Comparison of ENCODE assay signal across 8 cellular contexts in genomic region chr19:39833464-39834286, GRCh38. TPM values are rescaled to one million over a fixed set of nuclear protein-coding genes. Genes with fewer than 3 reads are reported as not detected.
DNase-seq lines count a peak whose midpoint lies in the region; ATAC-seq and TF ChIP-seq lines count a peak whose summit lies in the region.

Gene DYRK1B, minus strand, starts transcription at chr19:39834162. Its CDS starts 2,295 bp downstream, at chr19:39831867.

- ATAC-seq in GM18867 (IDR thresholded peaks at IDR 0.05; ENCODE audit: unreplicated experiment), result peak; percentile 81
- peak; percentile 69 for ATAC-seq in HG03097 (IDR thresholded peaks at IDR 0.05; ENCODE audit: low FRiP score, unreplicated experiment)
- ATAC-seq in left lobe of liver, result peak; percentile 91

- POLR2A ChIA-PET in A673 (lab: Charles Lee; ENCODE audit: low non-redundant PET), result interaction anchor here (0.6 to 0.8 kb wide), 7 partner anchors 13 to 537 kb away, joined by 3 to 17 read pairs (median 3); partner anchors contain the start of genes FBL and MED29

- peaks cover 9% of the 10 kb centered on the region for H3K4me1 ChIP-seq in A673 (ENCODE audit: insufficient read depth, low read length, poor library complexity, severe bottlenecking)

- no peak for TF ChIP-seq CTCF in A673 (conservative IDR thresholded peaks at IDR 0.05; ENCODE audit: low read depth, low read length)

- DNase-seq in A673 (ENCODE audit: low spot score), result peak; percentile 98
- peak; percentile 100 for DNase-seq in NCI-H345 (lab: John Stamatoyannopoulos, UW)
- peak; percentile 96 for DNase-seq in activated CD4-positive, alpha-beta T cell treated with anti-CD3 and anti-CD28 coated beads, Interleukin-2, amount 50 U/mL, for 48 hours
- DNase-seq in dermis microvascular lymphatic vessel endothelial cell (ENCODE audit: low read depth in 2 of 2), result peak; percentile 96 to 98
- peak; percentile 97 for DNase-seq in left lobe of liver (ENCODE audit: low spot score)
- DNase-seq in stimulated activated CD4-positive, alpha-beta T cell treated with anti-CD3 and anti-CD28 coated beads, Interleukin-1b, Interleukin-23, amount 100 ng/mL, for 48 hours, result peak; percentile 98

- peak within 1 kb of the TSS; percentile 93 for H3K4me3 ChIP-seq in A673 (ENCODE audit: low read depth, low read length, poor library complexity, severe bottlenecking)

- no peaks in the 10 kb centered on the region for H3K9me3 ChIP-seq in A673 (ENCODE audit: low read depth, low read length, poor library complexity, severe bottlenecking)

- peaks cover 57% of the 10 kb centered on the region for H3K36me3 ChIP-seq in A673 (ENCODE audit: insufficient read depth, low read length, poor library complexity, severe bottlenecking)

- CTCF ChIA-PET in A673 (lab: Charles Lee), result interaction anchor here (0.6 to 1.7 kb wide), 5 partner anchors 9 to 583 kb away, joined by 4 to 5 read pairs (median 4); partner anchors contain the start of gene FBL

- H3K27me3 ChIP-seq in A673 (replicated peaks; ENCODE audit: insufficient read depth, low read depth, low read length, poor library complexity), result no peaks in the 10 kb centered on the region

- no TSS peak for BruUV-seq in A673 (replicated peaks; lab: Mats Ljungman, UMichigan)

- intact Hi-C loops in A673 (cut with micrococcal nuclease; ENCODE audit: unreplicated experiment), result no loop called here

- H3K27ac ChIP-seq in A673 (ENCODE audit: low read depth, low read length, poor library complexity, severe bottlenecking), result peak within 1 kb of the TSS; percentile 91

RNA-seq across cellular contexts. Expression of gene DYRK1B, which starts in this region (rescaled TPM):
- total RNA-seq in A673 (2021), result 16.0 and 19.0 TPM in 2 replicates
- 9.2 and 16.1 TPM in 2 replicates for total RNA-seq in dermis microvascular lymphatic vessel endothelial cell
- 5.5 TPM for total RNA-seq in left lobe of liver

Comparison
In these comparisons a context has a peak if more than half of its experiments do, and no peak if none do; other contexts are left out.
1. Peak in every context shown above with its lines: DNase-seq, ATAC-seq, H3K4me3 ChIP-seq and H3K27ac ChIP-seq.